13 cellular contexts compared by ENCODE assay signal in genomic region chr1:41900611-41901444, GRCh38. TPM values are rescaled to one million over a fixed set of nuclear protein-coding genes. Genes with fewer than 3 reads are reported as not detected.
DNase-seq lines count a peak whose midpoint lies in the region; ATAC-seq and TF ChIP-seq lines count a peak whose summit lies in the region.
"Had no signal": no experiment of that assay in that cellular context is flagged by ENCODE, and none has a peak within 500 bp of the region (broad histone marks: within the 10 kb centered on the region; RNA-seq: fewer than 3 reads in every experiment).

No MANE protein-coding gene starts in this region.

- H3K27ac Mint-ChIP-seq in endothelial cell (ENCODE audit: unreplicated experiment) = peak overlapping the region; percentile 45
- peak overlapping the region; percentile 85 to 87 for H3K27ac Mint-ChIP-seq in natural killer cell treated with Interleukin-12 subunit alpha and Interleukin-12 subunit beta and Interleukin-15 and Interleukin-18, amount 100 ng/mL, for 72 hours
- H3K27ac Mint-ChIP-seq: dendritic cell treated with granulocyte-macrophage colony-stimulating factor and Interleukin-4, amounts not matched to agents 40 ng/mL and 50 ng/mL, for 4 days; stimulated activated naive CD8-positive, alpha-beta T cell treated with anti-CD3 and anti-CD28 coated beads, Interleukin-15, amount 100 ng/mL, for 72 hours had no signal

- no peak for TF ChIP-seq CTCF in endothelial cell (IDR thresholded peaks at IDR 0.05; ENCODE audit: unreplicated experiment)
- no peak for TF ChIP-seq CTCF in dorsolateral prefrontal cortex (IDR thresholded peaks at IDR 0.05 in 54 of 56, conservative IDR thresholded peaks at IDR 0.05 in 2 of 56; ENCODE audit: low read depth in 1 of 56, partially characterized antibody in 56 of 56)

- intact Hi-C loops in dorsolateral prefrontal cortex (cut with DNase I) = no loop called here

- H3K27ac ChIP-seq in dorsolateral prefrontal cortex = no peak overlapping the region

- no peak overlapping the region for H3K4me3 ChIP-seq in dorsolateral prefrontal cortex
- H3K4me3 ChIP-seq: spleen had no signal

- no peaks in the 10 kb centered on the region for H3K27me3 ChIP-seq in dorsolateral prefrontal cortex
- H3K27me3 ChIP-seq: spleen had no signal

- H3K4me1 Mint-ChIP-seq in endothelial cell (ENCODE audit: unreplicated experiment) = peaks cover 45% of the 10 kb centered on the region
- peaks cover 72 to 85% of the 10 kb centered on the region in 2 donors for H3K4me1 Mint-ChIP-seq in natural killer cell treated with Interleukin-12 subunit alpha and Interleukin-12 subunit beta and Interleukin-15 and Interleukin-18, amount 100 ng/mL, for 72 hours (ENCODE audit: low read depth in 2 of 2)

- H3K36me3 Mint-ChIP-seq in endothelial cell (ENCODE audit: low read depth, unreplicated experiment) = peaks cover 5% of the 10 kb centered on the region
- no peaks in the 10 kb centered on the region for H3K36me3 Mint-ChIP-seq in natural killer cell treated with Interleukin-12 subunit alpha and Interleukin-12 subunit beta and Interleukin-15 and Interleukin-18, amount 100 ng/mL, for 72 hours

- no peak overlapping the region for H3K4me3 Mint-ChIP-seq in endothelial cell (ENCODE audit: unreplicated experiment)
- H3K4me3 Mint-ChIP-seq in natural killer cell treated with Interleukin-12 subunit alpha and Interleukin-12 subunit beta and Interleukin-15 and Interleukin-18, amount 100 ng/mL, for 72 hours = peak overlapping the region; percentile 56
- H3K4me3 Mint-ChIP-seq: dendritic cell treated with granulocyte-macrophage colony-stimulating factor and Interleukin-4, amounts not matched to agents 40 ng/mL and 50 ng/mL, for 4 days; stimulated activated naive CD8-positive, alpha-beta T cell treated with anti-CD3 and anti-CD28 coated beads, Interleukin-15, amount 100 ng/mL, for 72 hours had no signal

- DNase-seq in Daoy (ENCODE audit: low read depth) (peak; percentile 93), NCI-H226 (peak; percentile 94), endothelial cell (ENCODE audit: low spot score) (no peak), NCI-H1048 (lab: John Stamatoyannopoulos, UW) (no peak), dorsolateral prefrontal cortex (no peak), DMS79 treated with DMSO at 0.1 percent for 48 hours (lab: John Stamatoyannopoulos, UW) (no peak), COLO668 (lab: John Stamatoyannopoulos, UW; ENCODE audit: unreplicated experiment) (no peak)
- no peak for DNase-seq in natural killer cell treated with Interleukin-12 subunit alpha and Interleukin-12 subunit beta and Interleukin-15 and Interleukin-18, amount 100 ng/mL, for 72 hours (ENCODE audit: low spot score)
- DNase-seq: activated T-cell treated with anti-CD3 and anti-CD28 coated beads, Interleukin-2, amount 50 U/mL, for 1 hour; NCI-H146; spleen; stimulated activated naive CD8-positive, alpha-beta T cell treated with anti-CD3 and anti-CD28 coated beads, Interleukin-15, amount 100 ng/mL, for 72 hours had no signal

- H3K9me3 Mint-ChIP-seq in endothelial cell (ENCODE audit: unreplicated experiment) = no peaks in the 10 kb centered on the region
- peaks cover 4% of the 10 kb centered on the region for H3K9me3 Mint-ChIP-seq in natural killer cell treated with Interleukin-12 subunit alpha and Interleukin-12 subunit beta and Interleukin-15 and Interleukin-18, amount 100 ng/mL, for 72 hours
- H3K9me3 Mint-ChIP-seq: dendritic cell treated with granulocyte-macrophage colony-stimulating factor and Interleukin-4, amounts not matched to agents 40 ng/mL and 50 ng/mL, for 4 days; stimulated activated naive CD8-positive, alpha-beta T cell treated with anti-CD3 and anti-CD28 coated beads, Interleukin-15, amount 100 ng/mL, for 72 hours had no signal

- H3K27me3 Mint-ChIP-seq in endothelial cell (ENCODE audit: unreplicated experiment) = no peaks in the 10 kb centered on the region
- H3K27me3 Mint-ChIP-seq in natural killer cell treated with Interleukin-12 subunit alpha and Interleukin-12 subunit beta and Interleukin-15 and Interleukin-18, amount 100 ng/mL, for 72 hours = no peaks in the 10 kb centered on the region
- H3K27me3 Mint-ChIP-seq: dendritic cell treated with granulocyte-macrophage colony-stimulating factor and Interleukin-4, amounts not matched to agents 40 ng/mL and 50 ng/mL, for 4 days; stimulated activated naive CD8-positive, alpha-beta T cell treated with anti-CD3 and anti-CD28 coated beads, Interleukin-15, amount 100 ng/mL, for 72 hours had no signal

- no peak for ATAC-seq in natural killer cell treated with Interleukin-12 subunit alpha and Interleukin-12 subunit beta and Interleukin-15 and Interleukin-18, amount 100 ng/mL, for 72 hours
- ATAC-seq: stimulated activated naive CD8-positive, alpha-beta T cell treated with anti-CD3 and anti-CD28 coated beads, Interleukin-15, amount 100 ng/mL, for 72 hours had no signal

RNA-seq across cellular contexts. Expression of gene HIVEP3, which starts 17.9 kb away (rescaled TPM):
- total RNA-seq in Daoy (2014; rRNA removed; shearing (Covaris generic)) = 7.5 and 9.5 TPM in 2 replicates
- total RNA-seq in endothelial cell (ENCODE audit: unreplicated experiment) = 8.9 TPM
- total RNA-seq in natural killer cell treated with Interleukin-12 subunit alpha and Interleukin-12 subunit beta and Interleukin-15 and Interleukin-18, amount 100 ng/mL, for 72 hours = 10 to 100 TPM; 17.9 to 32.0 TPM
- total RNA-seq in dorsolateral prefrontal cortex = 10 to 100 TPM; 10.1 to 43.8 (median 25.6) TPM

Comparison
In these comparisons a context has a peak if more than half of its experiments do, and no peak if none do; other contexts are left out.
1. DNase-seq: peak in Daoy (single experiment) and NCI-H226 (single experiment); none in endothelial cell (single experiment), natural killer cell treated with Interleukin-12 subunit alpha and Interleukin-12 subunit beta and Interleukin-15 and Interleukin-18, amount 100 ng/mL, for 72 hours (single experiment), NCI-H1048 (single experiment), dorsolateral prefrontal cortex (0 of 10), DMS79 treated with DMSO at 0.1 percent for 48 hours (single experiment) and COLO668 (single experiment).